Comparison of ENCODE assay signal across 19 cellular contexts in genomic region chr2:209917154-209917771, GRCh38.
"Had no signal": no experiment of that assay in that cellular context is flagged by ENCODE, and none has a peak within 500 bp of the region (broad histone marks: within the 10 kb centered on the region; RNA-seq: fewer than 3 reads in every experiment).

No MANE protein-coding gene starts in this region.

- DNase-seq: cortex of kidney; dorsolateral prefrontal cortex; effector CD4-positive, alpha-beta T cell; left ventricle myocardium superior; mucosa of descending colon; naive B cell; right cardiac atrium; sigmoid colon; stimulated activated CD4-positive, alpha-beta T cell treated with anti-CD3 and anti-CD28 coated beads, Interleukin-2, amount 100 ng/mL, for 24 hours; stimulated activated CD4-positive, alpha-beta T cell treated with anti-CD3 and anti-CD28 coated beads, Interleukin-4, amount 100 ng/mL, for 24 hours; stimulated activated naive CD8-positive, alpha-beta T cell treated with anti-CD3 and anti-CD28 coated beads, Interleukin-15, Interleukin-2, amounts not matched to agents 100 U/mL and 50 U/mL, for 24 hours; substantia nigra; testis; tibial artery had no signal

- H3K36me3 ChIP-seq: neural progenitor cell, prostate gland, sigmoid colon, tibial artery had no signal

- H3K4me1 ChIP-seq: neural progenitor cell, prostate gland, sigmoid colon, testis, tibial artery had no signal

- H3K27ac ChIP-seq: neural progenitor cell, prostate gland, sigmoid colon, testis, tibial artery had no signal

- H2AFZ ChIP-seq: neural progenitor cell had no signal

- H3K27me3 ChIP-seq: neural progenitor cell, sigmoid colon, testis, tibial artery had no signal

- ATAC-seq: left ventricle myocardium superior; mucosa of descending colon; natural killer cell treated with Interleukin-12 subunit alpha and Interleukin-12 subunit beta and Interleukin-15 and Interleukin-18, amount 100 ng/mL, for 72 hours; right cardiac atrium; stimulated activated memory B cell treated with anti-CD40 and anti-IgM and Interleukin-4, amounts not matched to agents 10 μg/mL and 1 μg/mL and 100 μg/mL, for 72 hours; stimulated activated naive CD8-positive, alpha-beta T cell treated with anti-CD3 and anti-CD28 coated beads, Interleukin-15, Interleukin-2, amounts not matched to agents 100 U/mL and 50 U/mL, for 24 hours had no signal

- H3K9ac ChIP-seq: neural progenitor cell had no signal

- H3K9me3 ChIP-seq: mucosa of descending colon, prostate gland, sigmoid colon, testis, tibial artery had no signal

- H3K4me3 ChIP-seq: dorsolateral prefrontal cortex, lung, mucosa of descending colon, neural progenitor cell, prostate gland, sigmoid colon, testis, tibial artery had no signal

- H3K4me2 ChIP-seq: neural progenitor cell had no signal
